Comparison of ENCODE assay signal across 8 cellular contexts in genomic region chr1:84598846-84599741, GRCh38. TPM values are rescaled to one million over a fixed set of nuclear protein-coding genes. Genes with fewer than 3 reads are reported as not detected.
A peak's percentile ranks its signal among the peaks of the same experiment; 100 is the strongest.
DNase-seq lines count a peak whose midpoint lies in the region; ATAC-seq and TF ChIP-seq lines count a peak whose summit lies in the region.

No MANE protein-coding gene starts in this region.

- no peak overlapping the region for H3K27ac ChIP-seq in esophagus squamous epithelium

- intact Hi-C loops in activated T-helper 1 cell treated with anti-CD3 and anti-CD28 coated beads, Interleukin-12 subunit alpha, Interleukin-12 subunit beta, Interleukin-2, Interleukin-4 antibody, amounts not matched to agents 30 ng/mL and 10 ng/mL and 1 ng/mL, durations not matched to agents 14 hours and 24 hours and 36 hours (cut with micrococcal nuclease): loop anchor here (1.0 kb wide), 2 partner anchors 20 to 26 kb away; no protein-coding TSS in a partner anchor
- intact Hi-C loops in esophagus squamous epithelium (cut with DNase I): no loop called here

- peaks cover 24% of the 10 kb centered on the region for H3K4me1 Mint-ChIP-seq in activated T-helper 1 cell treated with anti-CD3 and anti-CD28 coated beads, Interleukin-12 subunit alpha, Interleukin-12 subunit beta, Interleukin-2, Interleukin-4 antibody, amounts not matched to agents 30 ng/mL and 10 ng/mL and 1 ng/mL, durations not matched to agents 14 hours and 24 hours and 36 hours (ENCODE audit: low read depth)
- peaks cover 11% of the 10 kb centered on the region for H3K4me1 Mint-ChIP-seq in nephron progenitor cell

- H3K36me3 Mint-ChIP-seq in activated T-helper 1 cell treated with anti-CD3 and anti-CD28 coated beads, Interleukin-12 subunit alpha, Interleukin-12 subunit beta, Interleukin-2, Interleukin-4 antibody, amounts not matched to agents 30 ng/mL and 10 ng/mL and 1 ng/mL, durations not matched to agents 14 hours and 24 hours and 36 hours (ENCODE audit: low read depth): peaks cover 2% of the 10 kb centered on the region
- peaks cover 8% of the 10 kb centered on the region for H3K36me3 Mint-ChIP-seq in nephron progenitor cell (ENCODE audit: low read depth)

- no peaks in the 10 kb centered on the region for H3K9me3 ChIP-seq in esophagus squamous epithelium

- H3K36me3 ChIP-seq in esophagus squamous epithelium: no peaks in the 10 kb centered on the region

- no peaks in the 10 kb centered on the region for H3K27me3 ChIP-seq in esophagus squamous epithelium

- peak; percentile 61 for DNase-seq in A172 (ENCODE audit: low spot score)
- DNase-seq in activated T-helper 1 cell treated with anti-CD3 and anti-CD28 coated beads, Interleukin-12 subunit alpha, Interleukin-12 subunit beta, Interleukin-2, Interleukin-4 antibody, amounts not matched to agents 30 ng/mL and 10 ng/mL and 1 ng/mL, durations not matched to agents 14 hours and 24 hours and 36 hours (ENCODE audit: low spot score): no peak
- no peak for DNase-seq in nephron progenitor cell
- DNase-seq in NCI-H524 (lab: John Stamatoyannopoulos, UW): no peak
- no peak for DNase-seq in Ammon's horn (ENCODE audit: low spot score)
- no peak for DNase-seq in esophagus squamous epithelium (lab: John Stamatoyannopoulos, UW)

- peaks cover 0 to 8% (median 3%) of the 10 kb centered on the region in 3 donors for H3K4me1 ChIP-seq in esophagus squamous epithelium

- no peak for TF ChIP-seq CTCF in nephron progenitor cell (IDR thresholded peaks at IDR 0.05)
- TF ChIP-seq CTCF in esophagus squamous epithelium (IDR thresholded peaks at IDR 0.05): no peak

- peak overlapping the region; percentile 78 for H3K27ac Mint-ChIP-seq in activated T-helper 1 cell treated with anti-CD3 and anti-CD28 coated beads, Interleukin-12 subunit alpha, Interleukin-12 subunit beta, Interleukin-2, Interleukin-4 antibody, amounts not matched to agents 30 ng/mL and 10 ng/mL and 1 ng/mL, durations not matched to agents 14 hours and 24 hours and 36 hours
- H3K27ac Mint-ChIP-seq in nephron progenitor cell: peak overlapping the region; percentile 49

- peak overlapping the region; percentile 30 for H3K4me3 Mint-ChIP-seq in activated T-helper 1 cell treated with anti-CD3 and anti-CD28 coated beads, Interleukin-12 subunit alpha, Interleukin-12 subunit beta, Interleukin-2, Interleukin-4 antibody, amounts not matched to agents 30 ng/mL and 10 ng/mL and 1 ng/mL, durations not matched to agents 14 hours and 24 hours and 36 hours
- no peak overlapping the region for H3K4me3 Mint-ChIP-seq in nephron progenitor cell

- H3K27me3 Mint-ChIP-seq in activated T-helper 1 cell treated with anti-CD3 and anti-CD28 coated beads, Interleukin-12 subunit alpha, Interleukin-12 subunit beta, Interleukin-2, Interleukin-4 antibody, amounts not matched to agents 30 ng/mL and 10 ng/mL and 1 ng/mL, durations not matched to agents 14 hours and 24 hours and 36 hours (ENCODE audit: insufficient read depth): no peaks in the 10 kb centered on the region
- H3K27me3 Mint-ChIP-seq in nephron progenitor cell (ENCODE audit: low read depth, poor library complexity): peaks cover 8% of the 10 kb centered on the region

- 37 to 57% methylated on average over 5 of the region's 5 CpGs for WGBS in esophagus squamous epithelium, 2 donors

- no peak for TF ChIP-seq POLR2A in esophagus squamous epithelium (IDR thresholded peaks at IDR 0.05)

- H3K9me3 Mint-ChIP-seq in activated T-helper 1 cell treated with anti-CD3 and anti-CD28 coated beads, Interleukin-12 subunit alpha, Interleukin-12 subunit beta, Interleukin-2, Interleukin-4 antibody, amounts not matched to agents 30 ng/mL and 10 ng/mL and 1 ng/mL, durations not matched to agents 14 hours and 24 hours and 36 hours: peaks cover 13% of the 10 kb centered on the region
- H3K9me3 Mint-ChIP-seq in nephron progenitor cell: peaks cover 37% of the 10 kb centered on the region

- no peak overlapping the region for H3K4me3 ChIP-seq in esophagus squamous epithelium

- ATAC-seq in GM19023 (IDR thresholded peaks at IDR 0.05; ENCODE audit: unreplicated experiment) (peak; percentile 75), HG03097 (IDR thresholded peaks at IDR 0.05; ENCODE audit: low FRiP score, unreplicated experiment) (peak; percentile 69)

RNA-seq across cellular contexts. Expression of gene CTBS, which starts 24.9 kb away (rescaled TPM):
- 10.5 and 12.3 TPM in 2 replicates for total RNA-seq in A172 (2014; rRNA removed; shearing (Covaris generic))
- total RNA-seq in activated T-helper 1 cell treated with anti-CD3 and anti-CD28 coated beads, Interleukin-12 subunit alpha, Interleukin-12 subunit beta, Interleukin-2, Interleukin-4 antibody, amounts not matched to agents 30 ng/mL and 10 ng/mL and 1 ng/mL, durations not matched to agents 14 hours and 24 hours and 36 hours: 14.2 and 14.5 TPM in 2 replicates
- 10 to 100 TPM in 2 of 4 donors, 1 to 10 TPM in 2; 4.9 to 12.0 (median 10.3) TPM for total RNA-seq in esophagus squamous epithelium
